In the genomic region with DNA sequence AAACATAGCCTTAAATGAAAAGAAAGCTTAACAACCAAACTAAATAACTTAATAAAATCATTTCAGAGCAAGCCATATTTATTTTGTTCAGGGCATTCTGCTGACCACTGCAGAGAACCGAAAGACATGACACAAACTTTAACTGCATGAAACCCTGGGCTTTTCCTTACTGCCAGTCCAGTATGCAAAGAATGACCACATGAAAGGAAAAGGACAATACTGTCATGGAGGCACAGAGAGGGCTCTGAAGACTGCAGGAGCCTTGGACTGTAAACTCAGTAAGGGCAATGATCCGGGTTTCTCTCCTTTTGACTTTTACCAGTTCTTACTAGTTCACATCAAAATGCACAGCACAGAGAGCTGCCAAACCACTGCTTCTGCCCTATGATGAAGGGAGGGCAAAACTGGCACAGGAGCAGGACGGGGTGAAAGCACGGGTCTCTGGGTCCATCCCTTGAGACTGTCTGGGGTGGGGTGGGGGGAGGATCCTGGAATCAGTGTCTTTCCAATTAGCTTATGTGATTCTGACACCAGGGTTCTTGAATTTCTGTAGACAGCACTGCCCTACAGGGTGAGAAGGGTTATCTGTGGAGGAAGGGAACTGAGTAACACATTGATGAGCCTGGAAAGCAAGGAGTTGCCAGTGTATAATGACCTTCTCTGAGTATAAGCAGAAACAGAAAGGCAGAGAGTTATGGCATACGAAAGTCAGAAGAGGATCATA, we compare ENCODE assay signal across 1 cellular context.
TF ChIP-seq lines count a peak whose summit lies in the region.

No MANE protein-coding gene starts in this region.

TF ChIP-seq in GM23338, 12 proteins besides CTCF, POLR2A, EP300 and RAD21 (continued from another document):
- TF ChIP-seq, protein P1, sequence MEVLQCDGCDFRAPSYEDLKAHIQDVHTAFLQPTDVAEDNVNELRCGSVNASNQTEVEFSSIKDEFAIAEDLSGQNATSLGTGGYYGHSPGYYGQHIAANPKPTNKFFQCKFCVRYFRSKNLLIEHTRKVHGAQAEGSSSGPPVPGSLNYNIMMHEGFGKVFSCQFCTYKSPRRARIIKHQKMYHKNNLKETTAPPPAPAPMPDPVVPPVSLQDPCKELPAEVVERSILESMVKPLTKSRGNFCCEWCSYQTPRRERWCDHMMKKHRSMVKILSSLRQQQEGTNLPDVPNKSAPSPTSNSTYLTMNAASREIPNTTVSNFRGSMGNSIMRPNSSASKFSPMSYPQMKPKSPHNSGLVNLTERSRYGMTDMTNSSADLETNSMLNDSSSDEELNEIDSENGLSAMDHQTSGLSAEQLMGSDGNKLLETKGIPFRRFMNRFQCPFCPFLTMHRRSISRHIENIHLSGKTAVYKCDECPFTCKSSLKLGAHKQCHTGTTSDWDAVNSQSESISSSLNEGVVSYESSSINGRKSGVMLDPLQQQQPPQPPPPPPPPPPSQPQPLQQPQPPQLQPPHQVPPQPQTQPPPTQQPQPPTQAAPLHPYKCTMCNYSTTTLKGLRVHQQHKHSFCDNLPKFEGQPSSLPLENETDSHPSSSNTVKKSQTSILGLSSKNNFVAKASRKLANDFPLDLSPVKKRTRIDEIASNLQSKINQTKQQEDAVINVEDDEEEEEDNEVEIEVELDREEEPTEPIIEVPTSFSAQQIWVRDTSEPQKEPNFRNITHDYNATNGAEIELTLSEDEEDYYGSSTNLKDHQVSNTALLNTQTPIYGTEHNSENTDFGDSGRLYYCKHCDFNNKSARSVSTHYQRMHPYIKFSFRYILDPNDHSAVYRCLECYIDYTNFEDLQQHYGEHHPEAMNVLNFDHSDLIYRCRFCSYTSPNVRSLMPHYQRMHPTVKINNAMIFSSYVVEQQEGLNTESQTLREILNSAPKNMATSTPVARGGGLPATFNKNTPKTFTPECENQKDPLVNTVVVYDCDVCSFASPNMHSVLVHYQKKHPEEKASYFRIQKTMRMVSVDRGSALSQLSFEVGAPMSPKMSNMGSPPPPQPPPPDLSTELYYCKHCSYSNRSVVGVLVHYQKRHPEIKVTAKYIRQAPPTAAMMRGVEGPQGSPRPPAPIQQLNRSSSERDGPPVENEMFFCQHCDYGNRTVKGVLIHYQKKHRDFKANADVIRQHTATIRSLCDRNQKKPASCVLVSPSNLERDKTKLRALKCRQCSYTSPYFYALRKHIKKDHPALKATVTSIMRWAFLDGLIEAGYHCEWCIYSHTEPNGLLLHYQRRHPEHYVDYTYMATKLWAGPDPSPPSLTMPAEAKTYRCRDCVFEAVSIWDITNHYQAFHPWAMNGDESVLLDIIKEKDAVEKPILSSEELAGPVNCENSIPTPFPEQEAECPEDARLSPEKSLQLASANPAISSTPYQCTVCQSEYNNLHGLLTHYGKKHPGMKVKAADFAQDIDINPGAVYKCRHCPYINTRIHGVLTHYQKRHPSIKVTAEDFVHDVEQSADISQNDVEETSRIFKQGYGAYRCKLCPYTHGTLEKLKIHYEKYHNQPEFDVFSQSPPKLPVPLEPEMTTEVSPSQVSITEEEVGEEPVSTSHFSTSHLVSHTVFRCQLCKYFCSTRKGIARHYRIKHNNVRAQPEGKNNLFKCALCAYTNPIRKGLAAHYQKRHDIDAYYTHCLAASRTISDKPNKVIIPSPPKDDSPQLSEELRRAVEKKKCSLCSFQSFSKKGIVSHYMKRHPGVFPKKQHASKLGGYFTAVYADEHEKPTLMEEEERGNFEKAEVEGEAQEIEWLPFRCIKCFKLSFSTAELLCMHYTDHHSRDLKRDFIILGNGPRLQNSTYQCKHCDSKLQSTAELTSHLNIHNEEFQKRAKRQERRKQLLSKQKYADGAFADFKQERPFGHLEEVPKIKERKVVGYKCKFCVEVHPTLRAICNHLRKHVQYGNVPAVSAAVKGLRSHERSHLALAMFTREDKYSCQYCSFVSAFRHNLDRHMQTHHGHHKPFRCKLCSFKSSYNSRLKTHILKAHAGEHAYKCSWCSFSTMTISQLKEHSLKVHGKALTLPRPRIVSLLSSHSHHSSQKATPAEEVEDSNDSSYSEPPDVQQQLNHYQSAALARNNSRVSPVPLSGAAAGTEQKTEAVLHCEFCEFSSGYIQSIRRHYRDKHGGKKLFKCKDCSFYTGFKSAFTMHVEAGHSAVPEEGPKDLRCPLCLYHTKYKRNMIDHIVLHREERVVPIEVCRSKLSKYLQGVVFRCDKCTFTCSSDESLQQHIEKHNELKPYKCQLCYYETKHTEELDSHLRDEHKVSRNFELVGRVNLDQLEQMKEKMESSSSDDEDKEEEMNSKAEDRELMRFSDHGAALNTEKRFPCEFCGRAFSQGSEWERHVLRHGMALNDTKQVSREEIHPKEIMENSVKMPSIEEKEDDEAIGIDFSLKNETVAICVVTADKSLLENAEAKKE (CRISPR knock-in tag; IDR thresholded peaks at IDR 0.05) = no peak
- TF ChIP-seq EZH2phosphoT487 (IDR thresholded peaks at IDR 0.05; ENCODE audit: unreplicated experiment) (no peak), CREB1 (CRISPR knock-in tag; IDR thresholded peaks at IDR 0.05; ENCODE audit: low read depth) (no peak), POLR2AphosphoS5 (IDR thresholded peaks at IDR 0.05; ENCODE audit: low read depth) (no peak), ZNF114 (CRISPR knock-in tag; IDR thresholded peaks at IDR 0.05) (no peak)
